9 cellular contexts compared by ENCODE assay signal in genomic region chr3:186825294-186825821, GRCh38. TPM values are rescaled to one million over a fixed set of nuclear protein-coding genes. Genes with fewer than 3 reads are reported as not detected.
DNase-seq lines count a peak whose midpoint lies in the region; ATAC-seq and TF ChIP-seq lines count a peak whose summit lies in the region.
"Had no signal": no experiment of that assay in that cellular context is flagged by ENCODE, and none has a peak within 500 bp of the region (broad histone marks: within the 10 kb centered on the region; RNA-seq: fewer than 3 reads in every experiment).

No MANE protein-coding gene starts in this region.

- TF ChIP-seq RAD21 in SK-N-SH (IDR thresholded peaks at IDR 0.05; ENCODE audit: low read length) = no peak

- H3K27me3 ChIP-seq in GM23248 (replicated peaks; ENCODE audit: insufficient read depth) (peaks cover 29% of the 10 kb centered on the region), WERI-Rb-1 (ENCODE audit: insufficient read depth, low read depth, severe bottlenecking) (peaks cover 39% of the 10 kb centered on the region), endodermal cell (ENCODE audit: control insufficient read depth, insufficient read depth, low read length, poor library complexity, severe bottlenecking) (peaks cover 60% of the 10 kb centered on the region), SK-N-SH (ENCODE audit: insufficient read depth) (peaks cover 25% of the 10 kb centered on the region)

- H3K9me3 ChIP-seq in GM23248 (ENCODE audit: low read depth) (no peaks in the 10 kb centered on the region), WERI-Rb-1 (ENCODE audit: severe bottlenecking) (no peaks in the 10 kb centered on the region), endodermal cell (ENCODE audit: control insufficient read depth, low read length) (no peaks in the 10 kb centered on the region), SK-N-SH (no peaks in the 10 kb centered on the region)

- H3K9me3 Mint-ChIP-seq in endodermal cell = no peaks in the 10 kb centered on the region

- peaks cover 11% of the 10 kb centered on the region for H3K4me1 ChIP-seq in GM23248 (ENCODE audit: insufficient read depth)
- peaks cover 6% of the 10 kb centered on the region for H3K4me1 ChIP-seq in endodermal cell (ENCODE audit: control insufficient read depth, insufficient read depth, low read length)
- peaks cover 0 to 5% of the 10 kb centered on the region in 2 experiments; a peak in 1 of 4 replicates for H3K4me1 ChIP-seq in SK-N-SH (ENCODE audit: control insufficient read depth in 1 of 2, insufficient read depth in 2 of 2, low read depth in 1 of 2, low read length in 1 of 2)

- in situ Hi-C loops in GM23248 (cut with MboI) = loop anchor here (25.0 kb wide), 2 partner anchors 487 to 862 kb away; no protein-coding TSS in a partner anchor

- H3K4me3 ChIP-seq in GM23248 (no peak overlapping the region), WERI-Rb-1 (ENCODE audit: low read depth, low read length) (no peak overlapping the region), endodermal cell (ENCODE audit: low read length) (peak overlapping the region; percentile 64), SK-N-SH (ENCODE audit: low read depth in 2 of 2, low read length in 1 of 2) (no peak overlapping the region)

- 12 to 16% methylated on average over 23 of the region's 23 CpGs for WGBS in GM23248 (ENCODE audit: low coverage in 1 of 2, low lambda C conversion rate in 2 of 2, missing lambda C conversion rate in 2 of 2), 2 experiments
- 9 to 15% methylated on average over 13 to 23 of the region's 23 CpGs for WGBS in endodermal cell (ENCODE audit: insufficient coverage in 1 of 2, insufficient read length in 1 of 2), 2 experiments
- 83% methylated on average over 13 of the region's 23 CpGs for WGBS in SK-N-SH (ENCODE audit: low lambda C conversion rate)

- H3K4me1 Mint-ChIP-seq in endodermal cell = peaks cover 22% of the 10 kb centered on the region

- H3K4me3 Mint-ChIP-seq in endodermal cell = peak overlapping the region; percentile 52

- H3K79me2 ChIP-seq in GM23248 (ENCODE audit: insufficient read depth) = no peaks in the 10 kb centered on the region
- H3K79me2 ChIP-seq in SK-N-SH (ENCODE audit: insufficient read depth) = no peaks in the 10 kb centered on the region

- TF ChIP-seq EP300 in SK-N-SH (IDR thresholded peaks at IDR 0.05; ENCODE audit: borderline replicate concordance in 1 of 2, low read depth in 1 of 2, low read length in 1 of 2) = no peak

- H4K20me1 ChIP-seq in GM23248 (ENCODE audit: insufficient read depth) (no peaks in the 10 kb centered on the region), SK-N-SH (ENCODE audit: insufficient read depth) (no peaks in the 10 kb centered on the region)

- H3K9me2 ChIP-seq in GM23248 (ENCODE audit: insufficient read depth) = no peaks in the 10 kb centered on the region
- H3K9me2 ChIP-seq in SK-N-SH = no peaks in the 10 kb centered on the region

- no peaks in the 10 kb centered on the region for H3K36me3 ChIP-seq in GM23248 (ENCODE audit: low read depth)
- H3K36me3 ChIP-seq in WERI-Rb-1 = no peaks in the 10 kb centered on the region
- H3K36me3 ChIP-seq in endodermal cell (ENCODE audit: control insufficient read depth, insufficient read depth, low read length) = no peaks in the 10 kb centered on the region
- H3K36me3 ChIP-seq in SK-N-SH (replicated peaks in 1 of 2; ENCODE audit: control insufficient read depth in 1 of 2, insufficient read depth in 2 of 2, low read length in 1 of 2) = no peaks in the 10 kb centered on the region

- TF ChIP-seq CTCF in WERI-Rb-1 (IDR thresholded peaks at IDR 0.05; ENCODE audit: low read depth, low read length) = no peak
- TF ChIP-seq CTCF in endodermal cell (conservative IDR thresholded peaks at IDR 0.05) = no peak
- no peak for TF ChIP-seq CTCF in SK-N-SH (IDR thresholded peaks at IDR 0.05)

- H3K4me2 ChIP-seq in GM23248 (ENCODE audit: unreplicated experiment) = peak overlapping the region; percentile 21
- no peak overlapping the region for H3K4me2 ChIP-seq in SK-N-SH

- H3K9ac ChIP-seq in GM23248 (no peak overlapping the region), endodermal cell (ENCODE audit: extremely low read depth, low read length, poor library complexity, severe bottlenecking) (no peak overlapping the region), SK-N-SH (no peak overlapping the region)

- H2AFZ ChIP-seq in GM23248 (peak overlapping the region; percentile 25; the same call in 1 of the 2 replicates), SK-N-SH (ENCODE audit: low read depth) (no peak overlapping the region)

- CTCF ChIA-PET in SK-N-SH (lab: Yijun Ruan, JAX) = interaction anchor here (0.6 to 9.2 kb wide), 7 partner anchors 56 to 842 kb away, joined by 3 to 119 read pairs (median 3); partner anchors contain the start of genes AHSG and RPL39L

- peak; percentile 83 for DNase-seq in GM23248
- peak; percentile 38 for DNase-seq in WERI-Rb-1
- DNase-seq in endodermal cell = peak; percentile 90
- peak; percentile 67 for DNase-seq in occipital lobe (lab: John Stamatoyannopoulos, UW)
- no peak for DNase-seq in SK-N-SH
- no peak for DNase-seq in NCI-H1930 (lab: John Stamatoyannopoulos, UW)

- H3K27me3 Mint-ChIP-seq in endodermal cell (ENCODE audit: insufficient read depth) = peaks cover 61% of the 10 kb centered on the region

- no peaks in the 10 kb centered on the region for H3K36me3 Mint-ChIP-seq in endodermal cell (ENCODE audit: low read depth)

- H3F3A ChIP-seq in GM23248 (ENCODE audit: insufficient read depth) = peaks cover 7% of the 10 kb centered on the region; the same call in 1 of the 2 replicates
- peaks cover 13% of the 10 kb centered on the region for H3F3A ChIP-seq in SK-N-SH (replicated peaks; ENCODE audit: insufficient read depth)

- POLR2A ChIA-PET in SK-N-SH (lab: Yijun Ruan, JAX) = no interaction called here

- ATAC-seq in GM18873 (IDR thresholded peaks at IDR 0.05; ENCODE audit: low FRiP score, unreplicated experiment) (no peak), GM18517 (IDR thresholded peaks at IDR 0.05; ENCODE audit: unreplicated experiment) (no peak)

- no peak overlapping the region for H3K27ac Mint-ChIP-seq in endodermal cell

- H3K27ac ChIP-seq in GM23248 (no peak overlapping the region), WERI-Rb-1 (no peak overlapping the region), endodermal cell (ENCODE audit: low read depth, low read length) (no peak overlapping the region), SK-N-SH (ENCODE audit: low read depth in 2 of 2, low read length in 1 of 2) (no peak overlapping the region)

TF ChIP-seq in SK-N-SH, 30 proteins besides CTCF, POLR2A, EP300 and RAD21:
- TF ChIP-seq GATA2 (CRISPR knock-in tag; IDR thresholded peaks at IDR 0.05) (no peak), GABPA (IDR thresholded peaks at IDR 0.05; ENCODE audit: low read depth) (no peak)

RNA-seq across cellular contexts. Expression of gene ADIPOQ, which starts 17.2 kb away (rescaled TPM):
- total RNA-seq in GM23248 (2014; rRNA removed; shearing (Covaris generic)) = not detected in 2 replicates
- polyA plus RNA-seq in GM23248 (2016; fragmentation: Nextera tagmentation; extraction: Ambion mirVana) = not detected in 2 replicates
- total RNA-seq in endodermal cell = not detected
- polyA plus RNA-seq in endodermal cell (2013, experiment 1 of 2) = not detected
- polyA plus RNA-seq in endodermal cell (2013, experiment 2 of 2) = not detected
- total RNA-seq in occipital lobe = not detected
- polyA plus RNA-seq in SK-N-SH (2012; rRNA removed) = not detected in 2 replicates
- not detected in 2 replicates for polyA plus RNA-seq in SK-N-SH (2012; cell fraction: cytosol; rRNA removed)
- not detected in 2 replicates for polyA plus RNA-seq in SK-N-SH (2012; cell fraction: nucleus; rRNA removed)
- total RNA-seq: lung microvascular endothelial cell had no signal

RNA-seq across cellular contexts. Expression of gene RFC4, which starts 19.1 kb away (rescaled TPM):
- 12.0 and 16.2 TPM in 2 replicates for total RNA-seq in GM23248 (2014; rRNA removed; shearing (Covaris generic))
- polyA plus RNA-seq in GM23248 (2016; fragmentation: Nextera tagmentation; extraction: Ambion mirVana) (22.1 and 22.8 TPM in 2 replicates), SK-N-SH (2012; rRNA removed) (10.7 and 13.1 TPM in 2 replicates)
- total RNA-seq in endodermal cell (100 to 1,000 TPM in 1 of 2 donors, 10 to 100 TPM in 1; 57.6 to 111 TPM), occipital lobe (29.8 TPM)
- 105 TPM for polyA plus RNA-seq in endodermal cell (2013, experiment 1 of 2)
- 92.0 TPM for polyA plus RNA-seq in endodermal cell (2013, experiment 2 of 2)
- 16.7 and 19.9 TPM in 2 replicates for polyA plus RNA-seq in SK-N-SH (2012; cell fraction: cytosol; rRNA removed)
- polyA plus RNA-seq in SK-N-SH (2012; cell fraction: nucleus; rRNA removed) = 15.7 and 19.7 TPM in 2 replicates

RNA-seq across cellular contexts. Expression of gene EIF4A2, which starts 42.0 kb away (rescaled TPM):
- 426 and 469 TPM in 2 replicates for total RNA-seq in GM23248 (2014; rRNA removed; shearing (Covaris generic))
- polyA plus RNA-seq in GM23248 (2016; fragmentation: Nextera tagmentation; extraction: Ambion mirVana) (122 TPM in 2 replicates), SK-N-SH (2012; rRNA removed) (270 and 410 TPM in 2 replicates)
- total RNA-seq in endodermal cell (100 to 1,000 TPM; 329 TPM), occipital lobe (1,423 TPM)
- 599 TPM for polyA plus RNA-seq in endodermal cell (2013, experiment 1 of 2)
- 546 TPM for polyA plus RNA-seq in endodermal cell (2013, experiment 2 of 2)
- 377 and 483 TPM in 2 replicates for polyA plus RNA-seq in SK-N-SH (2012; cell fraction: cytosol; rRNA removed)
- polyA plus RNA-seq in SK-N-SH (2012; cell fraction: nucleus; rRNA removed) = 226 and 617 TPM in 2 replicates

Comparison
In these comparisons a context has a peak if more than half of its experiments do, and no peak if none do; other contexts are left out.
1. DNase-seq: peak in GM23248 (single experiment), WERI-Rb-1 (single experiment), endodermal cell (single experiment) and occipital lobe (single experiment); none in SK-N-SH (single experiment) and NCI-H1930 (0 of 2).